ENCODE assay signal across 19 cellular contexts in the genomic region with DNA sequence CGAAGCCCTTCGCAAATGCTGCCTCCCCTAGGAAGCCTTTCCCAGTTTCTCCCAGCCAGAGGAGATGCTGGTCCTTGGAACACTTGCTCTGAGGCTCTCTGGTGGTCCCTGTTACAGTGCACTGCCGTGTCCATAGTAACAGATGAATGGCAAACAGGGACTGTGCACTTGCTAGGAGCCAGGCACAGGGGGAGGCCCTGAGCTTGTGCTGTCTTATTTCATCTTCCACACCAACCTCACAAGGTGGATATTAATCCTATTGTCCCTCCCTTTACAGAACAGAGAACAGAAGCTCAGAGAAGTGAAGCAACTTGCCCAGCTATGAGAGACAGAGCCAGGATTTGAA. TPM values are rescaled to one million over a fixed set of nuclear protein-coding genes. Genes with fewer than 3 reads are reported as not detected.
A peak's percentile ranks its signal among the peaks of the same experiment; 100 is the strongest.
DNase-seq lines count a peak whose midpoint lies in the region; ATAC-seq, FAIRE-seq and TF ChIP-seq lines count a peak whose summit lies in the region.
"Had no signal": no experiment of that assay in that cellular context is flagged by ENCODE, and none has a peak within 500 bp of the region (broad histone marks: within the 10 kb centered on the region; RNA-seq: fewer than 3 reads in every experiment).

No MANE protein-coding gene starts in this region.

- ATAC-seq in A549 (peak; percentile 67 to 75; a peak in 5 of 6 replicates), WTC11 (peak; percentile 44), lower lobe of right lung (no peak), HG03196 (IDR thresholded peaks at IDR 0.05; ENCODE audit: unreplicated experiment) (no peak)

- no peaks in the 10 kb centered on the region for H4K20me1 ChIP-seq in neural cell (ENCODE audit: insufficient read depth)

- WGBS in A549 (ENCODE audit: missing lambda C conversion rate), result 81% methylated on average over 3 of the region's 3 CpGs

- no peak overlapping the region for H3K9ac ChIP-seq in neural cell (ENCODE audit: low read length)
- H3K9ac ChIP-seq: GM23248 had no signal

- DNase-seq in A549 (ENCODE audit: low read depth in 1 of 2, low spot score in 1 of 2) (peak in 1 of 2 experiments; percentile 63), WTC11 (ENCODE audit: low spot score) (peak; percentile 3), NCI-H2081 (lab: John Stamatoyannopoulos, UW) (no peak), lower lobe of right lung (no peak), ureter (ENCODE audit: low spot score) (no peak)
- DNase-seq: effector memory CD4-positive, alpha-beta T cell; GM23248; kidney glomerular epithelial cell; NCI-H1105 treated with DMSO at 0.1 percent for 48 hours; NK-92 treated with Interleukin-12 subunit alpha and Interleukin-12 subunit beta, amount 100 ng/mL, for 24 hours; stomach had no signal

- H3K4me1 ChIP-seq in A549 (0 out of 3 replicates have a peak, but pooled peaks cover 9% of the 10 kb centered on the region), lower lobe of right lung (peaks cover 14% of the 10 kb centered on the region)
- H3K4me1 ChIP-seq: right atrium auricular region had no signal

- TF ChIP-seq POLR2A in A549 (IDR thresholded peaks at IDR 0.05; ENCODE audit: low read length), result no peak

- CTCF ChIA-PET in A549 (lab: Yijun Ruan, JAX) (interaction anchor here (0.6 to 4.3 kb wide), 9 partner anchors 9 to 172 kb away, joined by 3 to 15 read pairs (median 3); no protein-coding TSS in a partner anchor), WTC11 (lab: Charles Lee) (no interaction called here)

- H3K4me2 ChIP-seq in A549, result no peak overlapping the region
- H3K4me2 ChIP-seq in neural cell (ENCODE audit: low read length), result no peak overlapping the region

- no peaks in the 10 kb centered on the region for H3K9me2 ChIP-seq in neural cell (ENCODE audit: insufficient read depth, low read length)

- no peak for FAIRE-seq in A549 (lab: Jason Lieb, UNC)
- FAIRE-seq: urothelium cell line had no signal

- H3K27me3 Mint-ChIP-seq in WTC11 (ENCODE audit: low read depth), result no peaks in the 10 kb centered on the region

- H3K79me2 ChIP-seq in neural cell (replicated peaks; ENCODE audit: insufficient read depth, low read length), result peaks cover 21% of the 10 kb centered on the region

- TF ChIP-seq RAD21 in A549 (conservative IDR thresholded peaks at IDR 0.05 in 1 of 2, IDR thresholded peaks at IDR 0.05 in 1 of 2) (no peak), neural cell (conservative IDR thresholded peaks at IDR 0.05) (no peak)

- H3K36me3 ChIP-seq in neural cell (ENCODE audit: insufficient read depth, low read length) (peaks cover 7% of the 10 kb centered on the region), lower lobe of right lung (peaks cover 19% of the 10 kb centered on the region)
- H3K36me3 ChIP-seq: neutrophil had no signal

- intact Hi-C loops in lower lobe of right lung (cut with DNase I), result no loop called here

- peaks cover 27% of the 10 kb centered on the region for H3K36me3 Mint-ChIP-seq in WTC11

- H3F3A ChIP-seq in neural cell (ENCODE audit: insufficient read depth, low read length, poor library complexity, severe bottlenecking), result no peaks in the 10 kb centered on the region

- H3K9me3 Mint-ChIP-seq in WTC11, result peaks cover 5% of the 10 kb centered on the region
- H3K9me3 Mint-ChIP-seq: T-helper 1 cell treated with Interleukin-12 subunit alpha and Interleukin-12 subunit beta and Interleukin-4 antibody, amounts not matched to agents 30 μg/mL and 1 μg/mL, for 36 hours had no signal

- H3K4me3 ChIP-seq in A549, result no peak overlapping the region
- H3K4me3 ChIP-seq in GM12875 (ENCODE audit: low read depth, low read length), result no peak overlapping the region
- H3K4me3 ChIP-seq in neural cell (ENCODE audit: low read length), result no peak overlapping the region
- no peak overlapping the region for H3K4me3 ChIP-seq in lower lobe of right lung
- H3K4me3 ChIP-seq: cardiac muscle cell, GM23248, right atrium auricular region, stomach had no signal

- H3K27me3 ChIP-seq in neural cell (ENCODE audit: insufficient read depth, low read depth, low read length) (no peaks in the 10 kb centered on the region), lower lobe of right lung (ENCODE audit: low read depth) (no peaks in the 10 kb centered on the region)
- H3K27me3 ChIP-seq: cardiac muscle cell, neutrophil, right atrium auricular region, stomach had no signal

- H3K27ac ChIP-seq in A549 (peak overlapping the region in 1 of 2 experiments; percentile 38; a peak in 3 of 6 replicates), neural cell (ENCODE audit: low read length) (no peak overlapping the region), lower lobe of right lung (no peak overlapping the region)
- H3K27ac ChIP-seq: cardiac muscle cell, GM23248, right atrium auricular region had no signal

- H3K9me3 ChIP-seq in A549 (no peaks in the 10 kb centered on the region), neural cell (ENCODE audit: low read length) (no peaks in the 10 kb centered on the region), lower lobe of right lung (no peaks in the 10 kb centered on the region)
- H3K9me3 ChIP-seq: neutrophil, right atrium auricular region, stomach had no signal

- TF ChIP-seq EP300 in A549 (IDR thresholded peaks at IDR 0.05) (no peak), neural cell (conservative IDR thresholded peaks at IDR 0.05; ENCODE audit: poor library complexity, severe bottlenecking) (no peak)

- H3K4me3 Mint-ChIP-seq in WTC11, result no peak overlapping the region
- H3K4me3 Mint-ChIP-seq: T-helper 1 cell treated with Interleukin-12 subunit alpha and Interleukin-12 subunit beta and Interleukin-4 antibody, amounts not matched to agents 30 μg/mL and 1 μg/mL, for 36 hours had no signal

- POLR2A ChIA-PET in A549 (lab: Yijun Ruan, JAX) (no interaction called here), WTC11 (lab: Charles Lee) (interaction anchor here (0.7 kb wide), 2 partner anchors 13 to 42 kb away, joined by 3 read pairs; no protein-coding TSS in a partner anchor)

- peak overlapping the region; percentile 66; the same call in 1 of the 2 replicates for H3K27ac Mint-ChIP-seq in WTC11
- H3K27ac Mint-ChIP-seq: T-helper 1 cell treated with Interleukin-12 subunit alpha and Interleukin-12 subunit beta and Interleukin-4 antibody, amounts not matched to agents 30 μg/mL and 1 μg/mL, for 36 hours had no signal

- TF ChIP-seq CTCF in A549 (IDR thresholded peaks at IDR 0.05) (no peak), GM12875 (IDR thresholded peaks at IDR 0.05; ENCODE audit: borderline replicate concordance, insufficient read depth, low read depth, low read length) (peak; percentile 31; the same call in 1 of the 2 replicates), WTC11 (IDR thresholded peaks at IDR 0.05) (no peak), neural cell (IDR thresholded peaks at IDR 0.05; ENCODE audit: poor library complexity, severe bottlenecking) (peak; percentile 25), lower lobe of right lung (IDR thresholded peaks at IDR 0.05) (no peak)

- H3K4me1 Mint-ChIP-seq in WTC11, result no peaks in the 10 kb centered on the region

- H2AFZ ChIP-seq in neural cell (ENCODE audit: low read depth, low read length), result no peak overlapping the region
- H2AFZ ChIP-seq: GM23248 had no signal

TF ChIP-seq in A549, 52 proteins besides CTCF, POLR2A, EP300 and RAD21 (continues in another document):
- TF ChIP-seq ZC3H11A (IDR thresholded peaks at IDR 0.05) (no peak), BCL3 (IDR thresholded peaks at IDR 0.05) (no peak), HEYL (CRISPR knock-in tag; IDR thresholded peaks at IDR 0.05) (no peak)

TF ChIP-seq in WTC11, 78 proteins besides CTCF, POLR2A, EP300 and RAD21 (continues in another document):
- TF ChIP-seq, protein P1, sequence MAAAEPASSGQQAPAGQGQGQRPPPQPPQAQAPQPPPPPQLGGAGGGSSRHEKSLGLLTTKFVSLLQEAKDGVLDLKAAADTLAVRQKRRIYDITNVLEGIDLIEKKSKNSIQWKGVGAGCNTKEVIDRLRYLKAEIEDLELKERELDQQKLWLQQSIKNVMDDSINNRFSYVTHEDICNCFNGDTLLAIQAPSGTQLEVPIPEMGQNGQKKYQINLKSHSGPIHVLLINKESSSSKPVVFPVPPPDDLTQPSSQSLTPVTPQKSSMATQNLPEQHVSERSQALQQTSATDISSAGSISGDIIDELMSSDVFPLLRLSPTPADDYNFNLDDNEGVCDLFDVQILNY (CRISPR knock-in tag; IDR thresholded peaks at IDR 0.05), result no peak

TF ChIP-seq in neural cell, 6 proteins besides CTCF, POLR2A, EP300 and RAD21 (continues in another document):
- TF ChIP-seq POLR2AphosphoS5 (IDR thresholded peaks at IDR 0.05) (no peak), EZH2 (IDR thresholded peaks at IDR 0.05; ENCODE audit: borderline replicate concordance, insufficient read depth, low read length, poor library complexity, severe bottlenecking) (no peak), TAF1 (IDR thresholded peaks at IDR 0.05; ENCODE audit: low read depth) (no peak)

RNA-seq across cellular contexts. Expression of gene SRC, which starts 19.0 kb away (rescaled TPM):
- polyA plus RNA-seq in A549 (2011; rRNA removed) (154 and 212 TPM in 2 replicates), A549 (2017; fragmentation: RNase III; extraction: RNeasy Plus Mini Kit Qiagen cat#74134 plus additional on column Dnase treatment) (133 to 139 TPM (median 134 TPM) in 3 replicates), neural cell (39.0 and 49.5 TPM in 2 replicates)
- polyA plus RNA-seq in A549 (2012; cell fraction: cytosol; rRNA removed), result 122 and 170 TPM in 2 replicates
- 500 and 511 TPM in 2 replicates for polyA plus RNA-seq in A549 (2012; cell fraction: nucleus; rRNA removed)
- polyA minus RNA-seq in A549 (2011; rRNA and poly(A)+ RNA removed), result 278 and 313 TPM in 2 replicates
- total RNA-seq in WTC11 (2021) (27.4 to 33.3 TPM (median 30.4 TPM) in 3 replicates), lower lobe of right lung (72.7 TPM), ureter (166 TPM)
- 50.9 and 53.7 TPM in 2 replicates for polyA minus RNA-seq in neural cell

Comparison
In these comparisons a context has a peak if more than half of its experiments do, and no peak if none do; other contexts are left out.
1. ATAC-seq: peak in A549 (2 of 2) and WTC11 (single experiment); none in lower lobe of right lung (0 of 2) and HG03196 (single experiment).
2. CTCF ChIP-seq: peak in GM12875 (single experiment) and neural cell (single experiment); none in A549 (single experiment), WTC11 (single experiment) and lower lobe of right lung (single experiment).